ENCODE assay signal across 21 cellular contexts in the genomic region with DNA sequence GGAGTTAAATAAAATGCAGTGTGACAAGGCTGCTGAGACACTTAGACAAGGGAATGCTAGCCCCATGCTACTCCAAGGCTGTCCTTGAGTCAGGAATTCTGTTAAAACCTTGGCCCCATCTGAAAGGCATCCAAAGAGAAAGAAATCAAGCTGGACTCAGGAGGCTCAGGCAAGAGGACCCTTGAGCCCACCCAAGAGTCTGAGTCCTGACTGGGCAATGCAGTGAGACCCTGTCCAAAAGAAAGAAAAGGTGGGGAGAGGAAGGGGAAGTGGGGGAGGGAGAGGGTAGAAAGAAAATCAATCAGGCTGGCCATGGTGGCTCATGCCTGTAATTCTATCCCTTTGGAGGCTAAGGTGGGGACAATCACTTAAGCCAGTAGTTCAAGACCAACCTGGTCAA. TPM values are rescaled to one million over a fixed set of nuclear protein-coding genes. Genes with fewer than 3 reads are reported as not detected.
DNase-seq lines count a peak whose midpoint lies in the region; ATAC-seq and TF ChIP-seq lines count a peak whose summit lies in the region.
"Had no signal": no experiment of that assay in that cellular context is flagged by ENCODE, and none has a peak within 500 bp of the region (broad histone marks: within the 10 kb centered on the region; RNA-seq: fewer than 3 reads in every experiment).

No MANE protein-coding gene starts in this region.

- CTCF ChIA-PET in CD8-positive, alpha-beta memory T cell (lab: Charles Lee), result interaction anchor here (1.3 to 1.8 kb wide), 2 partner anchors 13 to 171 kb away, joined by 3 to 4 read pairs; no protein-coding TSS in a partner anchor

- H2AFZ ChIP-seq in OCI-LY1 (ENCODE audit: low read length), result no peak overlapping the region
- H2AFZ ChIP-seq: hepatocyte had no signal

- DNase-seq in CD8-positive, alpha-beta memory T cell, result no peak
- DNase-seq in glutamatergic neuron (no peak), gastrocnemius medialis (no peak), upper lobe of left lung (no peak), SIG-M5 (lab: John Stamatoyannopoulos, UW) (no peak)
- DNase-seq: activated CD4-positive, CD25-positive, alpha-beta regulatory T cell; activated T-cell treated with anti-CD3 and anti-CD28 coated beads, Interleukin-2, amount 50 U/mL, for 4 hours; brain microvascular endothelial cell; CD8-positive, alpha-beta T cell; colonic mucosa; DMS53; NCI-H1092 treated with DMSO at 0.1 percent for 48 hours; NCI-H2081 treated with DMSO at 0.1 percent for 48 hours; NCI-H510A; pancreas; Peyer's patch had no signal

- TF ChIP-seq POLR2A in gastrocnemius medialis (IDR thresholded peaks at IDR 0.05) (no peak), upper lobe of left lung (IDR thresholded peaks at IDR 0.05) (no peak)

- no peaks in the 10 kb centered on the region for H3K9me2 ChIP-seq in OCI-LY1 (ENCODE audit: low read depth, low read length)

- intact Hi-C loops in gastrocnemius medialis (cut with DNase I; ENCODE audit: low total_unique reads), result loop anchor here (10.0 kb wide), 1 partner anchor 238 kb away; a partner anchor contains a TSS

- H3K36me3 ChIP-seq in CD8-positive, alpha-beta memory T cell (ENCODE audit: insufficient read depth, low read length), result no peaks in the 10 kb centered on the region
- H3K36me3 ChIP-seq in OCI-LY1 (ENCODE audit: insufficient read depth, low read length) (peaks cover 39% of the 10 kb centered on the region), gastrocnemius medialis (no peaks in the 10 kb centered on the region), upper lobe of left lung (no peaks in the 10 kb centered on the region)
- H3K36me3 ChIP-seq: brain microvascular endothelial cell, colonic mucosa, pancreas, Peyer's patch had no signal

- no peak for TF ChIP-seq CTCF in OCI-LY1 (IDR thresholded peaks at IDR 0.05; ENCODE audit: low read length)
- TF ChIP-seq CTCF in glutamatergic neuron (IDR thresholded peaks at IDR 0.05; ENCODE audit: partially characterized antibody, unreplicated experiment), result no peak
- TF ChIP-seq CTCF in gastrocnemius medialis (IDR thresholded peaks at IDR 0.05 in 4 of 5, conservative IDR thresholded peaks at IDR 0.05 in 1 of 5), result no peak
- TF ChIP-seq CTCF in upper lobe of left lung (IDR thresholded peaks at IDR 0.05), result no peak

- peaks cover 44% of the 10 kb centered on the region for H3K4me1 ChIP-seq in CD8-positive, alpha-beta memory T cell (ENCODE audit: insufficient read depth, low read length)
- peaks cover 69% of the 10 kb centered on the region for H3K4me1 ChIP-seq in OCI-LY1 (ENCODE audit: insufficient read depth, low read length, severe bottlenecking)
- peaks cover 38 to 49% of the 10 kb centered on the region in 2 donors for H3K4me1 ChIP-seq in gastrocnemius medialis
- peaks cover 0 to 22% (median 9%) of the 10 kb centered on the region in 4 donors for H3K4me1 ChIP-seq in upper lobe of left lung
- H3K4me1 ChIP-seq: colonic mucosa had no signal

- H3K27ac ChIP-seq in CD8-positive, alpha-beta memory T cell (ENCODE audit: low read depth, low read length), result no peak overlapping the region
- H3K27ac ChIP-seq in OCI-LY1 (ENCODE audit: low read depth, low read length, poor library complexity, severe bottlenecking) (peak overlapping the region; percentile 60), gastrocnemius medialis (peak overlapping the region; percentile 14 to 56 (median 40)), upper lobe of left lung (no peak overlapping the region)
- H3K27ac ChIP-seq: brain microvascular endothelial cell, colonic mucosa, Peyer's patch had no signal

- H3K4me3 Mint-ChIP-seq in CD8-positive, alpha-beta memory T cell, result peak overlapping the region in 1 of 7 donors; percentile 73
- no peak overlapping the region for H3K4me3 Mint-ChIP-seq in glutamatergic neuron (ENCODE audit: unreplicated experiment)
- H3K4me3 Mint-ChIP-seq: activated T-cell treated with anti-CD3 and anti-CD28 coated beads, Interleukin-2, amount 50 U/mL, for 4 hours; CD8-positive, alpha-beta T cell had no signal

- H3K9me3 Mint-ChIP-seq in CD8-positive, alpha-beta memory T cell, result no peaks in the 10 kb centered on the region
- peaks cover 10% of the 10 kb centered on the region for H3K9me3 Mint-ChIP-seq in glutamatergic neuron (ENCODE audit: unreplicated experiment)
- H3K9me3 Mint-ChIP-seq: activated T-cell treated with anti-CD3 and anti-CD28 coated beads, Interleukin-2, amount 50 U/mL, for 4 hours; CD8-positive, alpha-beta T cell had no signal

- no peak overlapping the region; the same call in 1 of the 2 replicates for H3K9ac ChIP-seq in OCI-LY1 (ENCODE audit: low read length)

- H3K4me2 ChIP-seq in OCI-LY1 (ENCODE audit: low read length), result peak overlapping the region; percentile 22; the same call in 1 of the 2 replicates
- H3K4me2 ChIP-seq: hepatocyte had no signal

- H3K27ac Mint-ChIP-seq in CD8-positive, alpha-beta memory T cell, result peak overlapping the region in 7 of 8 donors; percentile 48 to 90 (median 74)
- H3K27ac Mint-ChIP-seq in glutamatergic neuron (ENCODE audit: unreplicated experiment), result peak overlapping the region; percentile 5

- no peak overlapping the region for H3K4me3 ChIP-seq in CD8-positive, alpha-beta memory T cell (ENCODE audit: low read length)
- H3K4me3 ChIP-seq in OCI-LY1 (ENCODE audit: low read depth, low read length, poor library complexity, severe bottlenecking) (no peak overlapping the region), gastrocnemius medialis (no peak overlapping the region), upper lobe of left lung (no peak overlapping the region)
- H3K4me3 ChIP-seq: colonic mucosa, hepatocyte, lung, pancreas, Peyer's patch had no signal

- ATAC-seq in gastrocnemius medialis (no peak), upper lobe of left lung (ENCODE audit: low FRiP score in 2 of 2) (no peak), HG02981 (IDR thresholded peaks at IDR 0.05; ENCODE audit: unreplicated experiment) (no peak)
- ATAC-seq: activated T-cell treated with anti-CD3 and anti-CD28 coated beads, Interleukin-2, amount 50 U/mL, for 4 hours; CD8-positive, alpha-beta T cell; HCT116 had no signal

- in situ Hi-C loops in gastrocnemius medialis (cut with MboI; ENCODE audit: low sequenced_read_pairs in 4 of 4), result no loop called here

- peaks cover 52 to 79% (median 72%) of the 10 kb centered on the region in 3 donors for H3K4me1 Mint-ChIP-seq in CD8-positive, alpha-beta memory T cell
- peaks cover 29% of the 10 kb centered on the region for H3K4me1 Mint-ChIP-seq in glutamatergic neuron (ENCODE audit: low read depth, unreplicated experiment)

- H3K27me3 ChIP-seq in CD8-positive, alpha-beta memory T cell (ENCODE audit: insufficient read depth, low read length, poor library complexity, severe bottlenecking), result no peaks in the 10 kb centered on the region
- H3K27me3 ChIP-seq in OCI-LY1 (ENCODE audit: insufficient read depth, low read length) (no peaks in the 10 kb centered on the region), gastrocnemius medialis (no peaks in the 10 kb centered on the region), upper lobe of left lung (no peaks in the 10 kb centered on the region)
- H3K27me3 ChIP-seq: brain microvascular endothelial cell, colonic mucosa, hepatocyte, pancreas, Peyer's patch had no signal

- H3F3A ChIP-seq in OCI-LY1 (ENCODE audit: insufficient read depth, low read length), result no peaks in the 10 kb centered on the region

- H3K79me2 ChIP-seq in OCI-LY1 (ENCODE audit: insufficient read depth, low read length), result peaks cover 100% of the 10 kb centered on the region

- H3K9me3 ChIP-seq in CD8-positive, alpha-beta memory T cell (ENCODE audit: low read length), result no peaks in the 10 kb centered on the region
- no peaks in the 10 kb centered on the region for H3K9me3 ChIP-seq in OCI-LY1 (ENCODE audit: low read length)
- no peaks in the 10 kb centered on the region for H3K9me3 ChIP-seq in gastrocnemius medialis
- no peaks in the 10 kb centered on the region for H3K9me3 ChIP-seq in upper lobe of left lung
- H3K9me3 ChIP-seq: colonic mucosa, pancreas, Peyer's patch had no signal

- H4K20me1 ChIP-seq in OCI-LY1 (ENCODE audit: insufficient read depth, low read length), result 0 out of 2 replicates have a peak, but pooled peaks cover 4% of the 10 kb centered on the region

- POLR2A ChIA-PET in CD8-positive, alpha-beta memory T cell (lab: Charles Lee), result no interaction called here

- TF ChIP-seq EP300 in upper lobe of left lung (IDR thresholded peaks at IDR 0.05), result no peak

- peaks cover 0 to 4% (median 0%) of the 10 kb centered on the region in 3 donors for H3K36me3 Mint-ChIP-seq in CD8-positive, alpha-beta memory T cell
- no peaks in the 10 kb centered on the region for H3K36me3 Mint-ChIP-seq in glutamatergic neuron (ENCODE audit: unreplicated experiment)

- H3K27me3 Mint-ChIP-seq in CD8-positive, alpha-beta memory T cell, result no peaks in the 10 kb centered on the region
- H3K27me3 Mint-ChIP-seq in glutamatergic neuron (ENCODE audit: unreplicated experiment), result peaks cover 2% of the 10 kb centered on the region

RNA-seq across cellular contexts. Expression of a gene that starts 26.7 kb away (rescaled TPM):
- total RNA-seq in CD8-positive, alpha-beta memory T cell, result 10 to 100 TPM; 38.4 to 40.8 TPM
- polyA plus RNA-seq in CD8-positive, alpha-beta memory T cell, result 48.2 TPM
- total RNA-seq in glutamatergic neuron (ENCODE audit: unreplicated experiment) (139 TPM), gastrocnemius medialis (10 to 100 TPM in 3 of 4 donors, 1 to 10 TPM in 1; 8.5 to 25.7 (median 22.0) TPM), upper lobe of left lung (10 to 100 TPM; 35.6 to 82.7 (median 59.5) TPM)

Comparison
In these comparisons a context has a peak if more than half of its experiments do, and no peak if none do; other contexts are left out.
1. H3K27ac ChIP-seq: peak in OCI-LY1 (single experiment) and gastrocnemius medialis (4 of 4); none in CD8-positive, alpha-beta memory T cell (single experiment) and upper lobe of left lung (0 of 4).